In genomic region chr3:152671998-152672649, GRCh38 we compare ENCODE assay signal across 19 cellular contexts.
A peak's percentile ranks its signal among the peaks of the same experiment; 100 is the strongest.
DNase-seq lines count a peak whose midpoint lies in the region; ATAC-seq, FAIRE-seq and TF ChIP-seq lines count a peak whose summit lies in the region.
"Had no signal": no experiment of that assay in that cellular context is flagged by ENCODE, and none has a peak within 500 bp of the region (broad histone marks: within the 10 kb centered on the region; RNA-seq: fewer than 3 reads in every experiment).

No MANE protein-coding gene starts in this region.

- H3K4me2 ChIP-seq in K562 (ENCODE audit: insufficient read depth, low read length) (no peak overlapping the region), neuronal stem cell (ENCODE audit: insufficient read depth, low read length, poor library complexity, severe bottlenecking) (no peak overlapping the region)

- H3K27ac ChIP-seq in K562 (ENCODE audit: extremely low read depth, low read depth, low read length) (no peak overlapping the region), neuronal stem cell (replicated peaks; ENCODE audit: low read length) (no peak overlapping the region), suprapubic skin (no peak overlapping the region)

- H3K79me2 ChIP-seq in K562 (ENCODE audit: control insufficient read depth, insufficient read depth, low read length), result no peaks in the 10 kb centered on the region

- H3K9ac ChIP-seq in K562 (ENCODE audit: insufficient read depth in 1 of 2, low read depth in 2 of 2, low read length in 2 of 2), result no peak overlapping the region
- no peak overlapping the region for H3K9ac ChIP-seq in neuronal stem cell (ENCODE audit: low read depth, low read length, poor library complexity)

- BruUV-seq in K562 (replicated peaks; lab: Mats Ljungman, UMichigan), result no TSS peak

- TF ChIP-seq RAD21 in K562 (CRISPR knock-in tag; conservative IDR thresholded peaks at IDR 0.05 in 1 of 2, IDR thresholded peaks at IDR 0.05 in 1 of 2), result no peak

- H2BK12ac ChIP-seq in neuronal stem cell (ENCODE audit: low read length), result no peak overlapping the region

- H3K9me3 ChIP-seq in K562 (replicated peaks; ENCODE audit: control insufficient read depth, insufficient read depth, low read depth, low read length), result no peaks in the 10 kb centered on the region
- no peaks in the 10 kb centered on the region for H3K9me3 ChIP-seq in neuronal stem cell (replicated peaks in 1 of 2; ENCODE audit: control insufficient read depth in 2 of 2, insufficient read depth in 1 of 2, low read depth in 1 of 2, low read length in 2 of 2)
- no peaks in the 10 kb centered on the region for H3K9me3 ChIP-seq in suprapubic skin

- peak overlapping the region; percentile 54 for H2AFZ ChIP-seq in K562 (ENCODE audit: low read depth, low read length)
- H2AFZ ChIP-seq in neuronal stem cell (ENCODE audit: low read length), result peak overlapping the region; percentile 25

- TF ChIP-seq CTCF in K562 (IDR thresholded peaks at IDR 0.05 in 2 of 3, conservative IDR thresholded peaks at IDR 0.05 in 1 of 3; ENCODE audit: insufficient read depth in 2 of 3, low read depth in 1 of 3, low read length in 3 of 3) (no peak), suprapubic skin (IDR thresholded peaks at IDR 0.05) (no peak)

- no peak overlapping the region for H4K8ac ChIP-seq in neuronal stem cell (ENCODE audit: low read depth, low read length)

- H3K36me3 ChIP-seq in K562 (ENCODE audit: control insufficient read depth, insufficient read depth, low read length) (no peaks in the 10 kb centered on the region), neuronal stem cell (replicated peaks in 1 of 2; ENCODE audit: control insufficient read depth in 2 of 2, insufficient read depth in 2 of 2, low read length in 2 of 2) (no peaks in the 10 kb centered on the region), suprapubic skin (no peaks in the 10 kb centered on the region)

- H3K14ac ChIP-seq in neuronal stem cell (ENCODE audit: low read length), result no peak overlapping the region

- CTCF ChIA-PET in K562 (lab: Yijun Ruan, JAX; ENCODE audit: low intra/inter-chr PET ratio), result no interaction called here

- no peak overlapping the region for H2BK15ac ChIP-seq in neuronal stem cell (ENCODE audit: low read length)

- no peak overlapping the region for H3K18ac ChIP-seq in neuronal stem cell (ENCODE audit: low read length)

- H4K20me1 ChIP-seq in K562 (replicated peaks; ENCODE audit: control insufficient read depth, insufficient read depth, low read length), result no peaks in the 10 kb centered on the region

- FAIRE-seq in K562 (lab: Jason Lieb, UNC), result no peak
- FAIRE-seq: GM12892, GM19239 had no signal

- H3K4me1 ChIP-seq in K562 (replicated peaks in 1 of 2; ENCODE audit: control insufficient read depth in 2 of 2, insufficient read depth in 2 of 2, low read length in 2 of 2) (peaks cover 0 to 7% of the 10 kb centered on the region in 2 experiments; a peak in 1 of 5 replicates), neuronal stem cell (ENCODE audit: control insufficient read depth in 2 of 2, insufficient read depth in 1 of 2, low read depth in 1 of 2, low read length in 2 of 2) (peaks cover 2 to 3% of the 10 kb centered on the region in 2 donors), suprapubic skin (no peaks in the 10 kb centered on the region)

- H3K4me3 ChIP-seq in K562 (no peak overlapping the region), neuronal stem cell (ENCODE audit: low read length in 2 of 2) (no peak overlapping the region), suprapubic skin (no peak overlapping the region)

- POLR2A ChIA-PET in K562 (lab: Yijun Ruan, JAX), result no interaction called here

- DNase-seq in ELF-1 (ENCODE audit: low read depth, low spot score), result peak; percentile 6
- no peak for DNase-seq in K562 (ENCODE audit: extremely low read depth in 1 of 4, low spot score in 3 of 4)
- DNase-seq in islet precursor cell, result peak; percentile 64
- no peak for DNase-seq in neuronal stem cell (ENCODE audit: low spot score)
- no peak for DNase-seq in SKM-1 treated with dmso at 0.1 percent for 144 hours (lab: John Stamatoyannopoulos, UW; ENCODE audit: unreplicated experiment)
- DNase-seq in suprapubic skin (ENCODE audit: low spot score in 2 of 2), result no peak
- DNase-seq: ACHN, AML-193, COR-L47, H9, IMR-90, Kasumi-1, NCI-H1105, NCI-H187, NCI-H446, NCI-H69 had no signal

- no peak for TF ChIP-seq POLR2A in K562 (conservative IDR thresholded peaks at IDR 0.05)
- no peak for TF ChIP-seq POLR2A in suprapubic skin (IDR thresholded peaks at IDR 0.05)

- intact Hi-C loops in K562 (cut with micrococcal nuclease), result no loop called here

- no peaks in the 10 kb centered on the region for H3K79me1 ChIP-seq in neuronal stem cell (ENCODE audit: low read depth, low read length)

- no peak for TF ChIP-seq EP300 in K562 (IDR thresholded peaks at IDR 0.05; ENCODE audit: low read length)
- no peak for TF ChIP-seq EP300 in suprapubic skin (IDR thresholded peaks at IDR 0.05)

- no peak for ATAC-seq in K562
- no peak for ATAC-seq in GM18909 (IDR thresholded peaks at IDR 0.05; ENCODE audit: poor library complexity, unreplicated experiment)

- in situ Hi-C loops in K562 (cut with MboI), result no loop called here

- H3K9me1 ChIP-seq in K562 (ENCODE audit: control insufficient read depth, insufficient read depth, low read length), result no peaks in the 10 kb centered on the region

- no peak overlapping the region for H2BK5ac ChIP-seq in neuronal stem cell (ENCODE audit: low read length)

- H3K4ac ChIP-seq in neuronal stem cell (ENCODE audit: low read length), result no peak overlapping the region

- 27% methylated on average over 5 of the region's 5 CpGs for WGBS in K562 (ENCODE audit: insufficient coverage, low coverage, missing lambda C conversion rate)
- no CpG with 5 or more reads among the region's 5 CpGs for WGBS in neuronal stem cell (ENCODE audit: extremely low coverage in 2 of 2, insufficient read length in 2 of 2, insufficient replicate concordance in 1 of 2), 2 donors
- WGBS in suprapubic skin, result 68% methylated on average over 5 of the region's 5 CpGs

- no peaks in the 10 kb centered on the region for H3K27me3 ChIP-seq in K562 (ENCODE audit: control insufficient read depth in 2 of 2, insufficient read depth in 2 of 2, low read length in 2 of 2)
- H3K27me3 ChIP-seq in neuronal stem cell (ENCODE audit: control insufficient read depth in 3 of 3, insufficient read depth in 3 of 3, low read depth in 1 of 3, low read length in 3 of 3), result no peaks in the 10 kb centered on the region
- H3K27me3 ChIP-seq in suprapubic skin, result no peaks in the 10 kb centered on the region

- no peak overlapping the region for H3K23ac ChIP-seq in neuronal stem cell (ENCODE audit: low read depth, low read length, poor library complexity)

- no peak overlapping the region for H2AK5ac ChIP-seq in neuronal stem cell (ENCODE audit: low read depth, low read length)

- no peak overlapping the region for H2BK120ac ChIP-seq in neuronal stem cell (ENCODE audit: low read depth, low read length)

- H4K91ac ChIP-seq in neuronal stem cell (ENCODE audit: low read depth, low read length, poor library complexity), result no peak overlapping the region

TF ChIP-seq in K562, 482 proteins besides CTCF, POLR2A, EP300 and RAD21 (continues in another document):
- TF ChIP-seq, protein P1, sequence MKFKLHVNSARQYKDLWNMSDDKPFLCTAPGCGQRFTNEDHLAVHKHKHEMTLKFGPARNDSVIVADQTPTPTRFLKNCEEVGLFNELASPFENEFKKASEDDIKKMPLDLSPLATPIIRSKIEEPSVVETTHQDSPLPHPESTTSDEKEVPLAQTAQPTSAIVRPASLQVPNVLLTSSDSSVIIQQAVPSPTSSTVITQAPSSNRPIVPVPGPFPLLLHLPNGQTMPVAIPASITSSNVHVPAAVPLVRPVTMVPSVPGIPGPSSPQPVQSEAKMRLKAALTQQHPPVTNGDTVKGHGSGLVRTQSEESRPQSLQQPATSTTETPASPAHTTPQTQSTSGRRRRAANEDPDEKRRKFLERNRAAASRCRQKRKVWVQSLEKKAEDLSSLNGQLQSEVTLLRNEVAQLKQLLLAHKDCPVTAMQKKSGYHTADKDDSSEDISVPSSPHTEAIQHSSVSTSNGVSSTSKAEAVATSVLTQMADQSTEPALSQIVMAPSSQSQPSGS (CRISPR knock-in tag; IDR thresholded peaks at IDR 0.05), result no peak
- TF ChIP-seq SMC3 (conservative IDR thresholded peaks at IDR 0.05; ENCODE audit: insufficient read depth, low read depth, low read length) (no peak), STAT6 (CRISPR knock-in tag; IDR thresholded peaks at IDR 0.05) (no peak), ZKSCAN1 (IDR thresholded peaks at IDR 0.05; ENCODE audit: low read depth, low read length) (no peak), XRCC3 (IDR thresholded peaks at IDR 0.05) (no peak), MCM5 (IDR thresholded peaks at IDR 0.05; ENCODE audit: low read depth) (no peak), ETV5 (CRISPR knock-in tag; IDR thresholded peaks at IDR 0.05; ENCODE audit: low read depth) (no peak), RBM34 (IDR thresholded peaks at IDR 0.05; ENCODE audit: borderline replicate concordance, insufficient read depth, low read length) (no peak), ELK3 (CRISPR knock-in tag; IDR thresholded peaks at IDR 0.05) (no peak), PURB (CRISPR knock-in tag; IDR thresholded peaks at IDR 0.05; ENCODE audit: low read depth) (no peak)

Comparison
In these comparisons a context has a peak if more than half of its experiments do, and no peak if none do; other contexts are left out.
1. DNase-seq: peak in ELF-1 (single experiment) and islet precursor cell (single experiment); none in K562 (0 of 4), neuronal stem cell (single experiment), SKM-1 treated with dmso at 0.1 percent for 144 hours (single experiment) and suprapubic skin (0 of 2).